ENCODE assay signal across 8 cellular contexts in genomic region chr12:1628671-1629337, GRCh38. TPM values are rescaled to one million over a fixed set of nuclear protein-coding genes. Genes with fewer than 3 reads are reported as not detected.
A peak's percentile ranks its signal among the peaks of the same experiment; 100 is the strongest.
DNase-seq lines count a peak whose midpoint lies in the region; ATAC-seq and TF ChIP-seq lines count a peak whose summit lies in the region.

WNT5B (plus strand) TSS chr12:1629231; CDS start chr12:1631355, 2,124 bp downstream.

- H3K4me1 ChIP-seq in SJSA1 (replicated peaks) = peaks cover 21% of the 10 kb centered on the region
- H3K4me1 ChIP-seq in sigmoid colon = peaks cover 0 to 59% (median 44%) of the 10 kb centered on the region in 4 donors
- H3K4me1 ChIP-seq in MM.1S (ENCODE audit: low read length) = no peaks in the 10 kb centered on the region

- H3K36me3 ChIP-seq in SJSA1 (no peaks in the 10 kb centered on the region), sigmoid colon (no peaks in the 10 kb centered on the region), MM.1S (replicated peaks; ENCODE audit: insufficient read depth, low read length) (peaks cover under 1% of the 10 kb centered on the region)

- no peak for TF ChIP-seq POLR2A in sigmoid colon (IDR thresholded peaks at IDR 0.05)

- H3K9ac ChIP-seq in MM.1S (ENCODE audit: low read length) = no peak within 1 kb of the TSS

- DNase-seq in GM12864 (ENCODE audit: low read depth) = no peak
- no peak for DNase-seq in SJSA1 (ENCODE audit: low read depth in 1 of 2, low spot score in 2 of 2)
- no peak for DNase-seq in glutamatergic neuron
- DNase-seq in sigmoid colon = no peak
- no peak for DNase-seq in kidney glomerular epithelial cell (lab: John Stamatoyannopoulos, UW)
- DNase-seq in MM.1S = no peak

- 49 to 62% methylated on average over 17 of the region's 17 CpGs for WGBS in sigmoid colon, 2 donors

- H3K27me3 ChIP-seq in SJSA1 (replicated peaks) (peaks cover 8% of the 10 kb centered on the region; the same call in 1 of the 2 replicates), sigmoid colon (no peaks in the 10 kb centered on the region), MM.1S (replicated peaks; ENCODE audit: insufficient read depth, low read length) (no peaks in the 10 kb centered on the region)

- no peak for TF ChIP-seq EP300 in sigmoid colon (IDR thresholded peaks at IDR 0.05)

- H3K4me2 ChIP-seq in MM.1S (ENCODE audit: low read depth, low read length) = no peak within 1 kb of the TSS

- H3K9me2 ChIP-seq in MM.1S (replicated peaks; ENCODE audit: insufficient read depth, low read length) = no peaks in the 10 kb centered on the region

- H3K27ac ChIP-seq in SJSA1 = no peak within 1 kb of the TSS
- peak within 1 kb of the TSS; percentile 78 to 87 (median 83) for H3K27ac ChIP-seq in sigmoid colon
- H3K27ac ChIP-seq in MM.1S (ENCODE audit: low read length) = no peak within 1 kb of the TSS

- ATAC-seq in GM18517 (IDR thresholded peaks at IDR 0.05; ENCODE audit: unreplicated experiment) (no peak), HG02852 (IDR thresholded peaks at IDR 0.05; ENCODE audit: unreplicated experiment) (no peak)

- TF ChIP-seq CTCF in GM12864 (IDR thresholded peaks at IDR 0.05; ENCODE audit: low read depth, low read length, missing control alignments) (no peak), glutamatergic neuron (IDR thresholded peaks at IDR 0.05; ENCODE audit: partially characterized antibody, unreplicated experiment) (no peak), sigmoid colon (IDR thresholded peaks at IDR 0.05) (no peak), MM.1S (IDR thresholded peaks at IDR 0.05; ENCODE audit: low read length) (no peak)

- intact Hi-C loops in sigmoid colon (cut with DNase I) = no loop called here

- H3K4me3 Mint-ChIP-seq in glutamatergic neuron (ENCODE audit: unreplicated experiment) = peak within 1 kb of the TSS; percentile 89

- H3F3A ChIP-seq in MM.1S (ENCODE audit: insufficient read depth, low read length) = 0 out of 2 replicates have a peak, but pooled peaks cover 2% of the 10 kb centered on the region

- H3K79me2 ChIP-seq in MM.1S (ENCODE audit: low read length) = peaks cover 27% of the 10 kb centered on the region

- peaks cover 24% of the 10 kb centered on the region for H3K27me3 Mint-ChIP-seq in glutamatergic neuron (ENCODE audit: unreplicated experiment)

- peak within 1 kb of the TSS; percentile 86 for H3K27ac Mint-ChIP-seq in glutamatergic neuron (ENCODE audit: unreplicated experiment)

- H4K20me1 ChIP-seq in MM.1S (ENCODE audit: insufficient read depth, low read length) = no peaks in the 10 kb centered on the region

- H2AFZ ChIP-seq in MM.1S (ENCODE audit: low read length) = no peak within 1 kb of the TSS

- no peaks in the 10 kb centered on the region for H3K36me3 Mint-ChIP-seq in glutamatergic neuron (ENCODE audit: unreplicated experiment)

- peaks cover 31% of the 10 kb centered on the region for H3K4me1 Mint-ChIP-seq in glutamatergic neuron (ENCODE audit: low read depth, unreplicated experiment)

- no peaks in the 10 kb centered on the region for H3K9me3 ChIP-seq in SJSA1 (replicated peaks)
- no peaks in the 10 kb centered on the region for H3K9me3 ChIP-seq in sigmoid colon
- H3K9me3 ChIP-seq in MM.1S (replicated peaks; ENCODE audit: insufficient read depth, low read length) = no peaks in the 10 kb centered on the region

- H3K4me3 ChIP-seq in GM12864 (ENCODE audit: low read depth, low read length) (peak within 1 kb of the TSS; percentile 19; the same call in 1 of the 2 replicates), SJSA1 (peak within 1 kb of the TSS; percentile 21), sigmoid colon (peak within 1 kb of the TSS; percentile 46 to 77 (median 68)), MM.1S (ENCODE audit: low read length) (no peak within 1 kb of the TSS)

- H3K9me3 Mint-ChIP-seq in glutamatergic neuron (ENCODE audit: unreplicated experiment) = peaks cover 17% of the 10 kb centered on the region

RNA-seq across cellular contexts. Expression of gene WNT5B, which starts in this region (rescaled TPM):
- total RNA-seq in SJSA1 (2014; rRNA removed; shearing (Covaris generic)) = 8.9 and 15.4 TPM in 2 replicates
- 16.3 TPM for total RNA-seq in glutamatergic neuron (ENCODE audit: unreplicated experiment)
- 10 to 100 TPM in 3 of 4 donors, 1 to 10 TPM in 1; 8.4 to 72.3 (median 22.1) TPM for total RNA-seq in sigmoid colon
- polyA plus RNA-seq in sigmoid colon = 1 to 10 TPM in 2 of 3 donors, under 1 TPM in 1; 0.69 to 3.5 (median 1.8) TPM

Comparison
In these comparisons a context has a peak if more than half of its experiments do, and no peak if none do; other contexts are left out.
1. H3K27ac ChIP-seq: peak in sigmoid colon (4 of 4); none in SJSA1 (single experiment) and MM.1S (single experiment).